26 cellular contexts compared by ENCODE assay signal in the genomic region with DNA sequence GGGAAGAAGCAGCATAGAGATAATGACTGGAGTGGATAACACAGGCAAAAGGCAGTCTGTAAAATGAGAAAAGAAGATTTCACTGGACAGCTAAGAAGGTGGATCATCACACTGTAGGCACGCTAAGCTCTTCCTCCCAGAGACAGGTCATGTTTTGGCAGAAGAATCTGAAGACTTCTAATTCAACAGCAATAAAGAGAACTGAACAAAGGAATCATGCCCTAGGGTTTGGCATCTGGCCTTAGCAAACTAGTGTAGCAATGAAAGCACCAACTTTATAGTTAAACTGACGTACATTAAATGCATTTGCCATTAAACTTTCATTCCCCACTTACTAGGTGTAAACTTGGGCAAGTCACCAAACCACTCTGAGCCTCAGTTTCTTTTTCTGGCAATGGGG.
"Had no signal": no experiment of that assay in that cellular context is flagged by ENCODE, and none has a peak within 500 bp of the region (broad histone marks: within the 10 kb centered on the region; RNA-seq: fewer than 3 reads in every experiment).

No MANE protein-coding gene starts in this region.

- H3K9me3 ChIP-seq: esophagus squamous epithelium, heart right ventricle, lower lobe of right lung, ovary, thoracic aorta, tibial nerve, upper lobe of left lung had no signal

- H3K36me3 Mint-ChIP-seq: memory B cell; natural killer cell; stimulated activated naive B cell treated with anti-CD40 and anti-IgM and Interleukin-4, amounts not matched to agents 10 μg/mL and 1 μg/mL and 100 μg/mL, for 72 hours had no signal

- H3K27ac Mint-ChIP-seq: memory B cell; natural killer cell; stimulated activated naive B cell treated with anti-CD40 and anti-IgM and Interleukin-4, amounts not matched to agents 10 μg/mL and 1 μg/mL and 100 μg/mL, for 72 hours; stimulated activated naive CD8-positive, alpha-beta T cell treated with anti-CD3 and anti-CD28 coated beads, Interleukin-15, Interleukin-2, amounts not matched to agents 100 ng/mL and 50 ng/mL, for 24 hours had no signal

- H3K27ac ChIP-seq: dorsolateral prefrontal cortex, esophagus squamous epithelium, lower lobe of right lung, ovary, thoracic aorta, tibial nerve, upper lobe of left lung had no signal

- H3K4me3 Mint-ChIP-seq: memory B cell; natural killer cell; stimulated activated naive B cell treated with anti-CD40 and anti-IgM and Interleukin-4, amounts not matched to agents 10 μg/mL and 1 μg/mL and 100 μg/mL, for 72 hours; stimulated activated naive CD8-positive, alpha-beta T cell treated with anti-CD3 and anti-CD28 coated beads, Interleukin-15, Interleukin-2, amounts not matched to agents 100 ng/mL and 50 ng/mL, for 24 hours had no signal

- DNase-seq: dorsolateral prefrontal cortex; effector CD4-positive, alpha-beta T cell; esophagus squamous epithelium; foreskin melanocyte; glutamatergic neuron; heart right ventricle; hippocampal formation; kidney glomerular epithelial cell; left colon; left ventricle myocardium superior; lower lobe of right lung; natural killer cell; occipital lobe; ovary; posterior cingulate gyrus; retina; stimulated activated CD4-positive, alpha-beta T cell treated with anti-CD3 and anti-CD28 coated beads, Interleukin-2, amount 100 ng/mL, for 24 hours; stimulated activated naive B cell treated with anti-CD40 and anti-IgM and Interleukin-4, amounts not matched to agents 10 μg/mL and 1 μg/mL and 100 μg/mL, for 72 hours had no signal

- H3K27me3 ChIP-seq: heart right ventricle, ovary, tibial nerve, upper lobe of left lung had no signal

- H3K4me1 ChIP-seq: heart right ventricle, lower lobe of right lung, tibial nerve, upper lobe of left lung had no signal

- FAIRE-seq: colon, islet of Langerhans, urothelium cell line had no signal

- H3K9me3 Mint-ChIP-seq: memory B cell; natural killer cell; stimulated activated naive CD8-positive, alpha-beta T cell treated with anti-CD3 and anti-CD28 coated beads, Interleukin-15, Interleukin-2, amounts not matched to agents 100 ng/mL and 50 ng/mL, for 24 hours had no signal

- H3K4me3 ChIP-seq: dorsolateral prefrontal cortex, esophagus squamous epithelium, heart right ventricle, lower lobe of right lung, ovary, thoracic aorta, tibial nerve, upper lobe of left lung had no signal

- H3K4me1 Mint-ChIP-seq: memory B cell, natural killer cell had no signal

- H3K36me3 ChIP-seq: esophagus squamous epithelium, heart right ventricle, lower lobe of right lung, ovary, thoracic aorta, tibial nerve, upper lobe of left lung had no signal
